ENCODE assay signal across 18 cellular contexts in genomic region chr6:54515013-54515412, GRCh38.
DNase-seq lines count a peak whose midpoint lies in the region; ATAC-seq, FAIRE-seq and TF ChIP-seq lines count a peak whose summit lies in the region.
"Had no signal": no experiment of that assay in that cellular context is flagged by ENCODE, and none has a peak within 500 bp of the region (broad histone marks: within the 10 kb centered on the region; RNA-seq: fewer than 3 reads in every experiment).

No MANE protein-coding gene starts in this region.

- BruUV-seq in endothelial cell of umbilical vein (replicated peaks; lab: Mats Ljungman, UMichigan): no TSS peak

- no peak overlapping the region for H3K4me2 ChIP-seq in endothelial cell of umbilical vein (ENCODE audit: insufficient read depth, low read length)

- H3K9me3 ChIP-seq in endothelial cell of umbilical vein (replicated peaks; ENCODE audit: control insufficient read depth, insufficient read depth, low read length): no peaks in the 10 kb centered on the region
- H3K9me3 ChIP-seq: upper lobe of right lung had no signal

- H3K27ac Mint-ChIP-seq in activated T-cell treated with anti-CD3 and anti-CD28 coated beads, Interleukin-2, amount 50 U/mL, for 24 hours: no peak overlapping the region
- H3K27ac Mint-ChIP-seq: activated CD4-positive, alpha-beta T cell treated with anti-CD3 and anti-CD28 coated beads for 36 hours; CD4-positive, alpha-beta T cell; memory B cell; natural killer cell had no signal

- H3K4me3 Mint-ChIP-seq in activated T-cell treated with anti-CD3 and anti-CD28 coated beads, Interleukin-2, amount 50 U/mL, for 24 hours: no peak overlapping the region
- H3K4me3 Mint-ChIP-seq: activated CD4-positive, alpha-beta T cell treated with anti-CD3 and anti-CD28 coated beads for 36 hours; CD4-positive, alpha-beta T cell; memory B cell; natural killer cell had no signal

- no peak overlapping the region for H3K4me3 ChIP-seq in endothelial cell of umbilical vein (replicated peaks in 1 of 3; ENCODE audit: insufficient read depth in 1 of 3, low read depth in 1 of 3, low read length in 3 of 3)
- H3K4me3 ChIP-seq: upper lobe of right lung had no signal

- no peaks in the 10 kb centered on the region for H3K36me3 Mint-ChIP-seq in activated T-cell treated with anti-CD3 and anti-CD28 coated beads, Interleukin-2, amount 50 U/mL, for 24 hours (ENCODE audit: low read depth)
- H3K36me3 Mint-ChIP-seq: memory B cell, natural killer cell had no signal

- H3K4me1 ChIP-seq in endothelial cell of umbilical vein (ENCODE audit: control insufficient read depth, extremely low read depth, insufficient read depth, low read length): no peaks in the 10 kb centered on the region
- H3K4me1 ChIP-seq: upper lobe of right lung had no signal

- H3K79me2 ChIP-seq in endothelial cell of umbilical vein (ENCODE audit: control insufficient read depth, insufficient read depth, low read length): no peaks in the 10 kb centered on the region

- H3K27ac ChIP-seq in endothelial cell of umbilical vein (ENCODE audit: insufficient read depth, low read depth, low read length): no peak overlapping the region
- H3K27ac ChIP-seq: upper lobe of right lung had no signal

- H2AFZ ChIP-seq in endothelial cell of umbilical vein (ENCODE audit: low read depth, low read length): no peak overlapping the region

- no peaks in the 10 kb centered on the region for H3K9me1 ChIP-seq in endothelial cell of umbilical vein (replicated peaks; ENCODE audit: control insufficient read depth, extremely low read depth, insufficient read depth, low read length)

- TF ChIP-seq CTCF in D721Med (IDR thresholded peaks at IDR 0.05; ENCODE audit: insufficient read depth, missing control alignments) (peak; percentile 51), endothelial cell of umbilical vein (IDR thresholded peaks at IDR 0.05; ENCODE audit: extremely low read depth in 1 of 2, insufficient read depth in 1 of 2, low read depth in 1 of 2, low read length in 2 of 2) (no peak)

- H3K27me3 Mint-ChIP-seq in activated T-cell treated with anti-CD3 and anti-CD28 coated beads, Interleukin-2, amount 50 U/mL, for 24 hours: no peaks in the 10 kb centered on the region
- H3K27me3 Mint-ChIP-seq: activated CD4-positive, alpha-beta T cell treated with anti-CD3 and anti-CD28 coated beads for 36 hours; CD4-positive, alpha-beta T cell; memory B cell had no signal

- CTCF ChIA-PET in endothelial cell of umbilical vein (lab: Charles Lee): no interaction called here

- no peak for ATAC-seq in GM21723 (IDR thresholded peaks at IDR 0.05; ENCODE audit: unreplicated experiment)
- ATAC-seq in HG03139 (IDR thresholded peaks at IDR 0.05; ENCODE audit: unreplicated experiment): no peak
- no peak for ATAC-seq in GM19452 (IDR thresholded peaks at IDR 0.05; ENCODE audit: unreplicated experiment)
- ATAC-seq: activated CD4-positive, alpha-beta T cell treated with anti-CD3 and anti-CD28 coated beads for 36 hours; natural killer cell; upper lobe of right lung had no signal

- no peak overlapping the region for H3K9ac ChIP-seq in endothelial cell of umbilical vein (replicated peaks; ENCODE audit: extremely low read depth, insufficient read depth, low read length)

- no peaks in the 10 kb centered on the region for H4K20me1 ChIP-seq in endothelial cell of umbilical vein (replicated peaks; ENCODE audit: control insufficient read depth, extremely low read depth, insufficient read depth, low read length)

- no peak for TF ChIP-seq POLR2A in endothelial cell of umbilical vein (IDR thresholded peaks at IDR 0.05; ENCODE audit: low read depth, low read length)

- intact Hi-C loops in endothelial cell of umbilical vein (cut with micrococcal nuclease): loop anchor here (10.0 kb wide), 1 partner anchor 530 kb away; no protein-coding TSS in a partner anchor

- POLR2A ChIA-PET in endothelial cell of umbilical vein (lab: Charles Lee): no interaction called here

- no peak for FAIRE-seq in D721Med (lab: Jason Lieb, UNC)
- FAIRE-seq in endothelial cell of umbilical vein (lab: Jason Lieb, UNC): no peak

- H3K36me3 ChIP-seq in endothelial cell of umbilical vein (ENCODE audit: control insufficient read depth in 2 of 2, extremely low read depth in 1 of 2, insufficient read depth in 2 of 2, low read length in 2 of 2): no peaks in the 10 kb centered on the region
- H3K36me3 ChIP-seq: upper lobe of right lung had no signal

- TF ChIP-seq EP300 in Ishikawa (IDR thresholded peaks at IDR 0.05; ENCODE audit: borderline replicate concordance): no peak

- no peaks in the 10 kb centered on the region for H3K27me3 ChIP-seq in endothelial cell of umbilical vein (ENCODE audit: control insufficient read depth in 2 of 2, insufficient read depth in 2 of 2, low read length in 2 of 2)
- H3K27me3 ChIP-seq: upper lobe of right lung had no signal

- H3K9me3 Mint-ChIP-seq in activated T-cell treated with anti-CD3 and anti-CD28 coated beads, Interleukin-2, amount 50 U/mL, for 24 hours: peaks cover 8% of the 10 kb centered on the region
- H3K9me3 Mint-ChIP-seq: CD4-positive, alpha-beta T cell had no signal

- no peaks in the 10 kb centered on the region for H3K4me1 Mint-ChIP-seq in activated T-cell treated with anti-CD3 and anti-CD28 coated beads, Interleukin-2, amount 50 U/mL, for 24 hours (ENCODE audit: low read depth)
- H3K4me1 Mint-ChIP-seq: activated CD4-positive, alpha-beta T cell treated with anti-CD3 and anti-CD28 coated beads for 36 hours; memory B cell; natural killer cell had no signal

- dilution Hi-C loops in endothelial cell of umbilical vein (cut with MboI; ENCODE audit: extremely low pct_ligation_motif_present, low sequenced_read_pairs): no loop called here

- peak; percentile 39; the same call in 1 of the 2 replicates for TF ChIP-seq RAD21 in Ishikawa (IDR thresholded peaks at IDR 0.05; ENCODE audit: low read depth)

- DNase-seq in D721Med (ENCODE audit: insufficient read length, low spot score) (no peak), NCI-H524 treated with DMSO at 0.1 percent for 48 hours (lab: John Stamatoyannopoulos, UW) (peak; percentile 8), endothelial cell of umbilical vein (ENCODE audit: low read depth, low spot score) (peak; percentile 61)
- no peak for DNase-seq in activated T-cell treated with anti-CD3 and anti-CD28 coated beads, Interleukin-2, amount 50 U/mL, for 24 hours
- DNase-seq: activated CD4-positive, alpha-beta T cell treated with anti-CD3 and anti-CD28 coated beads for 36 hours; activated effector memory CD4-positive, alpha-beta T cell treated with Interleukin-2 at 50 U/mL for 16 hours; CD4-positive, alpha-beta T cell; effector CD8-positive, alpha-beta T cell; hippocampal formation; natural killer cell; NCI-H774; stimulated activated CD4-positive, alpha-beta T cell treated with anti-CD3 and anti-CD28 coated beads, Interleukin-2, amount 100 ng/mL, for 48 hours; upper lobe of right lung had no signal

TF ChIP-seq in Ishikawa, 13 proteins besides CTCF, POLR2A, EP300 and RAD21 (continues in another document):
- TF ChIP-seq TAF1 (IDR thresholded peaks at IDR 0.05; ENCODE audit: low read depth) (no peak), MAX (IDR thresholded peaks at IDR 0.05) (no peak)

TF ChIP-seq in endothelial cell of umbilical vein, 7 proteins besides CTCF, POLR2A, EP300 and RAD21:
- no peak for TF ChIP-seq MYC (IDR thresholded peaks at IDR 0.05; ENCODE audit: low read depth, low read length)

Comparison
In these comparisons a context has a peak if more than half of its experiments do, and no peak if none do; other contexts are left out.
1. DNase-seq: peak in NCI-H524 treated with DMSO at 0.1 percent for 48 hours (single experiment) and endothelial cell of umbilical vein (single experiment); none in D721Med (single experiment) and activated T-cell treated with anti-CD3 and anti-CD28 coated beads, Interleukin-2, amount 50 U/mL, for 24 hours (single experiment).